ENCODE assay signal across 21 cellular contexts in genomic region chr10:102654969-102655368, GRCh38.
"Had no signal": no experiment of that assay in that cellular context is flagged by ENCODE, and none has a peak within 500 bp of the region (broad histone marks: within the 10 kb centered on the region; RNA-seq: fewer than 3 reads in every experiment).

No MANE protein-coding gene starts in this region.

- H3K36me3 Mint-ChIP-seq: activated naive CD4-positive, alpha-beta T cell treated with anti-CD3 and anti-CD28 coated beads, Interleukin-2, amount 50 U/mL, for 72 hours had no signal

- H3K4me3 Mint-ChIP-seq: memory B cell, type B pancreatic cell had no signal

- H3K27ac ChIP-seq: brain microvascular endothelial cell, epithelial cell of prostate, SJSA1 had no signal

- H3K4me3 ChIP-seq: mucosa of descending colon, prostate gland, SJSA1 had no signal

- H3K27me3 Mint-ChIP-seq: memory B cell; naive thymus-derived CD8-positive, alpha-beta T cell; type B pancreatic cell had no signal

- H3K9me3 ChIP-seq: mucosa of descending colon, prostate gland, SJSA1 had no signal

- DNase-seq: activated CD4-positive, alpha-beta T cell treated with anti-CD3 and anti-CD28 coated beads, Interleukin-2, amount 50 U/mL, for 1 hour; activated CD4-positive, CD25-positive, alpha-beta regulatory T cell; activated gamma-delta T cell; activated T-cell treated with anti-CD3 and anti-CD28 coated beads, Interleukin-2, amount 50 U/mL, for 1 hour; brain microvascular endothelial cell; cerebellar nuclear complex; effector CD8-positive, alpha-beta T cell; foreskin melanocyte; head of caudate nucleus; naive thymus-derived CD8-positive, alpha-beta T cell; occipital lobe; stimulated activated naive CD8-positive, alpha-beta T cell treated with anti-CD3 and anti-CD28 coated beads, Interleukin-15, Interleukin-2, amounts not matched to agents 100 U/mL and 50 U/mL, for 24 hours; SW 1271 had no signal

- H3K27me3 ChIP-seq: brain microvascular endothelial cell, SJSA1 had no signal

- H3K27ac Mint-ChIP-seq: memory B cell, type B pancreatic cell had no signal

- ATAC-seq: activated naive CD4-positive, alpha-beta T cell treated with anti-CD3 and anti-CD28 coated beads, Interleukin-2, amount 50 U/mL, for 72 hours; mucosa of descending colon; naive thymus-derived CD8-positive, alpha-beta T cell; sciatic nerve; stimulated activated naive CD8-positive, alpha-beta T cell treated with anti-CD3 and anti-CD28 coated beads, Interleukin-15, Interleukin-2, amounts not matched to agents 100 U/mL and 50 U/mL, for 24 hours had no signal

- H3K9me3 Mint-ChIP-seq: activated naive CD4-positive, alpha-beta T cell treated with anti-CD3 and anti-CD28 coated beads, Interleukin-2, amount 50 U/mL, for 72 hours; memory B cell; naive thymus-derived CD8-positive, alpha-beta T cell; type B pancreatic cell had no signal
